Comparison of ENCODE assay signal across 29 cellular contexts in the genomic region with DNA sequence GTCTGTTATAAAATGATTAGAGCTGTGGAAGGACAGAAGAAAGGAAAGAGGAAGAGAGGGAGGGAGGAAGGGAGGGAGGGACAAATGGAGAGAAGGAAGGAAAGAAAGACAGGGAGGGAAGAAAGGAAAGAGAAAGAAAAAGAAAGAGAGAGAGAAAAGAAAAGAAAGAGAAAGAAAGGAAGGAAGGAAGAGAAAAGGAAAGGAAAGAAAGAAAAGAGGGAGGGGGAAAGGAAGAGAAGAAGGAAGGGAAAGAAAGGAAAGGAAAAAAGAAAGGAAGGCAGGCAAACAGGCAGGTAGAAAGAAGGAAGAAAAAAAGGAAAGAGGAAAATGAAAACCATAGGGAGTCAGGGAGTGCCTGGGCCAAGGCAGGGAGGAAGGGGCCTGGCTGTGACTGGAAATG. TPM values are rescaled to one million over a fixed set of nuclear protein-coding genes. Genes with fewer than 3 reads are reported as not detected.
DNase-seq lines count a peak whose midpoint lies in the region; ATAC-seq, FAIRE-seq and TF ChIP-seq lines count a peak whose summit lies in the region.
"Had no signal": no experiment of that assay in that cellular context is flagged by ENCODE, and none has a peak within 500 bp of the region (broad histone marks: within the 10 kb centered on the region; RNA-seq: fewer than 3 reads in every experiment).

No MANE protein-coding gene starts in this region.

- ATAC-seq in K562 (no peak), mucosa of descending colon (peak; percentile 53), HG03025 (IDR thresholded peaks at IDR 0.05; ENCODE audit: low FRiP score, unreplicated experiment) (no peak)
- ATAC-seq in effector memory CD8-positive, alpha-beta T cell (replicated peaks) = no peak
- ATAC-seq: GM12878 had no signal

- no peak overlapping the region for H3K4me3 Mint-ChIP-seq in effector memory CD8-positive, alpha-beta T cell
- H3K4me3 Mint-ChIP-seq: CD14-positive monocyte; CD4-positive, alpha-beta memory T cell; CD4-positive, CD25-positive, alpha-beta regulatory T cell; CD8-positive, alpha-beta memory T cell had no signal

- no peak overlapping the region for H3K27ac Mint-ChIP-seq in effector memory CD8-positive, alpha-beta T cell
- H3K27ac Mint-ChIP-seq: CD14-positive monocyte; CD8-positive, alpha-beta memory T cell had no signal

- no peak for TF ChIP-seq POLR2A in K562 (conservative IDR thresholded peaks at IDR 0.05)

- TF ChIP-seq CTCF in K562 (IDR thresholded peaks at IDR 0.05 in 2 of 3, conservative IDR thresholded peaks at IDR 0.05 in 1 of 3; ENCODE audit: insufficient read depth in 2 of 3, low read depth in 1 of 3, low read length in 3 of 3) (no peak), kidney (IDR thresholded peaks at IDR 0.05; ENCODE audit: borderline replicate concordance, extremely low read depth, insufficient read depth) (no peak), mucosa of descending colon (IDR thresholded peaks at IDR 0.05) (no peak), RWPE1 (conservative IDR thresholded peaks at IDR 0.05; ENCODE audit: low read depth) (no peak)

- no TSS peak for BruUV-seq in K562 (replicated peaks; lab: Mats Ljungman, UMichigan)

- TF ChIP-seq RAD21 in K562 (CRISPR knock-in tag; conservative IDR thresholded peaks at IDR 0.05 in 1 of 2, IDR thresholded peaks at IDR 0.05 in 1 of 2) = no peak

- H3K27me3 ChIP-seq in K562 (ENCODE audit: control insufficient read depth in 2 of 2, insufficient read depth in 2 of 2, low read length in 2 of 2) = peaks cover 0 to 9% of the 10 kb centered on the region in 2 experiments; a peak in 1 of 5 replicates
- H3K27me3 ChIP-seq: BE2C, BLaER1 had no signal

- no peaks in the 10 kb centered on the region for H3K4me1 Mint-ChIP-seq in effector memory CD8-positive, alpha-beta T cell (ENCODE audit: low read depth in 2 of 2)
- H3K4me1 Mint-ChIP-seq: CD14-positive monocyte; CD4-positive, alpha-beta memory T cell; CD4-positive, CD25-positive, alpha-beta regulatory T cell; CD8-positive, alpha-beta memory T cell had no signal

- peaks cover 0 to 1% of the 10 kb centered on the region in 2 donors for H3K9me3 Mint-ChIP-seq in effector memory CD8-positive, alpha-beta T cell

- intact Hi-C loops in K562 (cut with micrococcal nuclease) (no loop called here), kidney (cut with DNase I) (no loop called here), mucosa of descending colon (cut with DNase I, micrococcal nuclease) (no loop called here)

- H3K4me3 ChIP-seq in K562 = no peak overlapping the region
- no peak overlapping the region for H3K4me3 ChIP-seq in kidney (ENCODE audit: low read length in 2 of 2)
- H3K4me3 ChIP-seq in mucosa of descending colon = no peak overlapping the region
- H3K4me3 ChIP-seq: BLaER1, GM12878 had no signal

- no peaks in the 10 kb centered on the region for H3K9me1 ChIP-seq in K562 (ENCODE audit: control insufficient read depth, insufficient read depth, low read length)

- H3K4me1 ChIP-seq in K562 (replicated peaks in 1 of 2; ENCODE audit: control insufficient read depth in 2 of 2, insufficient read depth in 2 of 2, low read length in 2 of 2) = no peaks in the 10 kb centered on the region
- H3K4me1 ChIP-seq in kidney (ENCODE audit: control insufficient read depth in 1 of 2, insufficient read depth in 1 of 2, low read depth in 1 of 2, low read length in 2 of 2) = no peaks in the 10 kb centered on the region
- peaks cover 15% of the 10 kb centered on the region for H3K4me1 ChIP-seq in mucosa of descending colon (ENCODE audit: low read depth)
- H3K4me1 ChIP-seq: BE2C, BLaER1 had no signal

- in situ Hi-C loops in K562 (cut with MboI) = no loop called here

- H3K9ac ChIP-seq in K562 (ENCODE audit: insufficient read depth in 1 of 2, low read depth in 2 of 2, low read length in 2 of 2) (no peak overlapping the region), kidney (ENCODE audit: low read length in 2 of 2) (no peak overlapping the region)
- H3K9ac ChIP-seq: BLaER1 had no signal

- no peak overlapping the region for H3K27ac ChIP-seq in K562 (ENCODE audit: extremely low read depth, low read depth, low read length)
- no peak overlapping the region for H3K27ac ChIP-seq in kidney (ENCODE audit: low read depth in 2 of 2, low read length in 2 of 2)
- H3K27ac ChIP-seq in RWPE1 = no peak overlapping the region
- H3K27ac ChIP-seq: BLaER1 had no signal

- no peaks in the 10 kb centered on the region for H3K79me2 ChIP-seq in K562 (ENCODE audit: control insufficient read depth, insufficient read depth, low read length)

- H3K27me3 Mint-ChIP-seq in effector memory CD8-positive, alpha-beta T cell = peaks cover 12 to 16% of the 10 kb centered on the region in 2 donors

- CTCF ChIA-PET in K562 (lab: Yijun Ruan, JAX; ENCODE audit: low intra/inter-chr PET ratio) = no interaction called here
- CTCF ChIA-PET in RWPE1 (lab: Yijun Ruan, JAX) = no interaction called here

- no peak for TF ChIP-seq EP300 in K562 (IDR thresholded peaks at IDR 0.05; ENCODE audit: low read length)

- DNase-seq in K562 (ENCODE audit: extremely low read depth in 1 of 4, low spot score in 3 of 4) (no peak), kidney (peak; percentile 19), mucosa of descending colon (no peak), RWPE1 (ENCODE audit: low spot score) (no peak), NCI-H2029 (lab: John Stamatoyannopoulos, UW) (no peak)
- no peak for DNase-seq in effector memory CD8-positive, alpha-beta T cell
- DNase-seq: 8988T; ACHN; BE2C; C1 segment of cervical spinal cord; CD4-positive, alpha-beta memory T cell; CD4-positive, CD25-positive, alpha-beta regulatory T cell; CD8-positive, alpha-beta memory T cell; COR-L47; DMS 273 treated with DMSO at 0.1 percent for 48 hours; DMS153; DMS53; DMS79; DND-41; EL; GDM1 had no signal

- no peak overlapping the region for H2AFZ ChIP-seq in K562 (ENCODE audit: low read depth, low read length)

- H3K9me3 ChIP-seq in K562 (replicated peaks; ENCODE audit: control insufficient read depth, insufficient read depth, low read depth, low read length) (no peaks in the 10 kb centered on the region), kidney (ENCODE audit: control insufficient read depth in 1 of 2, low read length in 2 of 2) (no peaks in the 10 kb centered on the region), mucosa of descending colon (no peaks in the 10 kb centered on the region)

- H3K36me3 ChIP-seq in K562 (ENCODE audit: control insufficient read depth, insufficient read depth, low read length) = no peaks in the 10 kb centered on the region
- H3K36me3 ChIP-seq in kidney (ENCODE audit: control insufficient read depth in 1 of 2, insufficient read depth in 2 of 2, low read length in 2 of 2) = no peaks in the 10 kb centered on the region
- no peaks in the 10 kb centered on the region for H3K36me3 ChIP-seq in mucosa of descending colon (ENCODE audit: low read depth)
- H3K36me3 ChIP-seq: BE2C, BLaER1 had no signal

- no peaks in the 10 kb centered on the region for H3K36me3 Mint-ChIP-seq in effector memory CD8-positive, alpha-beta T cell (ENCODE audit: insufficient read depth)
- H3K36me3 Mint-ChIP-seq: CD14-positive monocyte; CD4-positive, alpha-beta memory T cell; CD4-positive, CD25-positive, alpha-beta regulatory T cell; CD8-positive, alpha-beta memory T cell had no signal

- POLR2A ChIA-PET in K562 (lab: Yijun Ruan, JAX) = no interaction called here
- POLR2A ChIA-PET in RWPE1 (lab: Yijun Ruan, JAX; ENCODE audit: low non-redundant PET) = no interaction called here

- FAIRE-seq in K562 (lab: Jason Lieb, UNC) (no peak), kidney (lab: Jason Lieb, UNC) (no peak)
- FAIRE-seq: A204.1, GM12878, GM12892, GM18507 had no signal

- no peaks in the 10 kb centered on the region for H4K20me1 ChIP-seq in K562 (replicated peaks; ENCODE audit: control insufficient read depth, insufficient read depth, low read length)
- H4K20me1 ChIP-seq: BLaER1 had no signal

- H3K4me2 ChIP-seq in K562 (ENCODE audit: insufficient read depth, low read length) = no peak overlapping the region
- H3K4me2 ChIP-seq: BLaER1 had no signal

TF ChIP-seq in K562, 482 proteins besides CTCF, POLR2A, EP300 and RAD21:
- TF ChIP-seq BRCA1 (IDR thresholded peaks at IDR 0.05) (no peak), BRCA1 (CRISPR knock-in tag; IDR thresholded peaks at IDR 0.05) (no peak), CSDE1 (IDR thresholded peaks at IDR 0.05) (no peak), ZNF324 (CRISPR knock-in tag; IDR thresholded peaks at IDR 0.05) (no peak)
- TF ChIP-seq, protein P1, sequence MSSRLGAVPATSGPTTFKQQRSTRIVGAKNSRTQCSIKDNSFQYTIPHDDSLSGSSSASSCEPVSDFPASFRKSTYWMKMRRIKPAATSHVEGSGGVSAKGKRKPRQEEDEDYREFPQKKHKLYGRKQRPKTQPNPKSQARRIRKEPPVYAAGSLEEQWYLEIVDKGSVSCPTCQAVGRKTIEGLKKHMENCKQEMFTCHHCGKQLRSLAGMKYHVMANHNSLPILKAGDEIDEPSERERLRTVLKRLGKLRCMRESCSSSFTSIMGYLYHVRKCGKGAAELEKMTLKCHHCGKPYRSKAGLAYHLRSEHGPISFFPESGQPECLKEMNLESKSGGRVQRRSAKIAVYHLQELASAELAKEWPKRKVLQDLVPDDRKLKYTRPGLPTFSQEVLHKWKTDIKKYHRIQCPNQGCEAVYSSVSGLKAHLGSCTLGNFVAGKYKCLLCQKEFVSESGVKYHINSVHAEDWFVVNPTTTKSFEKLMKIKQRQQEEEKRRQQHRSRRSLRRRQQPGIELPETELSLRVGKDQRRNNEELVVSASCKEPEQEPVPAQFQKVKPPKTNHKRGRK (tag; IDR thresholded peaks at IDR 0.05) = peak; percentile 70

RNA-seq across cellular contexts. Expression of a gene that starts 14.5 kb away (rescaled TPM):
- not detected in 2 replicates for total RNA-seq in K562 (2011; cell fraction: chromatin; rRNA removed; ENCODE audit: low replicate concordance)
- not detected in 2 replicates for total RNA-seq in K562 (2011; cell fraction: nucleolus; rRNA removed)
- not detected in 2 replicates for total RNA-seq in K562 (2011; cell fraction: nucleoplasm; rRNA removed)
- total RNA-seq in K562 (2014; rRNA removed) = 0.05 TPM in 1 of 2 replicates, not detected in the other
- 0.15 TPM in 1 of 2 replicates, not detected in the other for total RNA-seq in K562 (2014; rRNA removed; fragmentation: Illumina TruSeq; extraction: Trizol)
- 0.18 TPM in 1 of 2 replicates, not detected in the other for total RNA-seq in K562 (2015; rRNA removed; fragmentation: Illumina TruSeq; extraction: Trizol)
- total RNA-seq in K562 (2021) = 0.07 and 0.24 TPM in 2 replicates
- polyA plus RNA-seq in K562 (2011; rRNA removed) = 0.15 TPM in 1 of 2 replicates, not detected in the other
- polyA plus RNA-seq in K562 (2011; cell fraction: cytosol; rRNA removed) = not detected in 2 replicates
- polyA plus RNA-seq in K562 (2011; cell fraction: nucleus; rRNA removed) = not detected in 2 replicates
- polyA plus RNA-seq in K562 (2012) = 0.09 and 0.83 TPM in 2 replicates
- not detected in 2 replicates for polyA plus RNA-seq in K562 (2014; fragmentation: Illumina TruSeq; extraction: Trizol)
- under 1 TPM in 1 of 2 experiments, not detected in 1; 0.08 TPM for polyA plus RNA-seq in K562 (2014; fragmentation: Nextera tagmentation; extraction: Ambion mirVana)
- polyA plus RNA-seq in K562 (2014; rRNA removed) = 0.16 TPM in 1 of 2 replicates, not detected in the other
- not detected in 2 replicates for polyA minus RNA-seq in K562 (2011; rRNA and poly(A)+ RNA removed)
- polyA minus RNA-seq in K562 (2011; cell fraction: cytosol; rRNA and poly(A)+ RNA removed) = not detected in 2 replicates
- not detected in 2 replicates for polyA minus RNA-seq in K562 (2011; cell fraction: nucleus; rRNA and poly(A)+ RNA removed)
- total RNA-seq in kidney = 65.7 TPM
- polyA plus RNA-seq in kidney (ENCODE audit: insufficient read depth, low read depth, low replicate concordance) = 55.5 TPM
- total RNA-seq in mucosa of descending colon = 100 to 1,000 TPM in 1 of 3 donors, 10 to 100 TPM in 2; 37.2 to 115 (median 51.2) TPM
- total RNA-seq: CD4-positive, alpha-beta memory T cell; G401 had no signal

Comparison
In these comparisons a context has a peak if more than half of its experiments do, and no peak if none do; other contexts are left out.
1. RNA of a gene that starts 14.5 kb away (total RNA-seq): 65.7 TPM in kidney (single experiment) and 37.2 to 115 TPM in mucosa of descending colon; 0.05 to 0.24 TPM in K562; every median in the first group is over 10 times any median in the second.